In genomic region chr11:69654660-69655478, GRCh38 we compare ENCODE assay signal across 1 cellular context.
TF ChIP-seq lines count a peak whose summit lies in the region.

No MANE protein-coding gene starts in this region.

TF ChIP-seq in SK-N-SH, 30 proteins besides CTCF, POLR2A, EP300 and RAD21 (continued from another document):
- TF ChIP-seq SMC3 (IDR thresholded peaks at IDR 0.05; ENCODE audit: low read depth, low read length) (no peak), USF1 (IDR thresholded peaks at IDR 0.05; ENCODE audit: borderline replicate concordance, low read depth) (no peak), NFIC (IDR thresholded peaks at IDR 0.05; ENCODE audit: borderline replicate concordance) (no peak), MXI1 (IDR thresholded peaks at IDR 0.05; ENCODE audit: low read depth, low read length) (no peak), TAF1 (IDR thresholded peaks at IDR 0.05; ENCODE audit: borderline replicate concordance, low read depth, low read length) (no peak), FOXM1 (IDR thresholded peaks at IDR 0.05; ENCODE audit: low read depth) (no peak), FOXJ3 (CRISPR knock-in tag; IDR thresholded peaks at IDR 0.05) (no peak), POLR2AphosphoS5 (IDR thresholded peaks at IDR 0.05; ENCODE audit: low read depth, low read length) (peak; percentile 9; the same call in 1 of the 2 replicates), PBX3 (IDR thresholded peaks at IDR 0.05) (no peak; the same call in 1 of the 2 replicates)
